1 cellular context compared by ENCODE assay signal in the genomic region with DNA sequence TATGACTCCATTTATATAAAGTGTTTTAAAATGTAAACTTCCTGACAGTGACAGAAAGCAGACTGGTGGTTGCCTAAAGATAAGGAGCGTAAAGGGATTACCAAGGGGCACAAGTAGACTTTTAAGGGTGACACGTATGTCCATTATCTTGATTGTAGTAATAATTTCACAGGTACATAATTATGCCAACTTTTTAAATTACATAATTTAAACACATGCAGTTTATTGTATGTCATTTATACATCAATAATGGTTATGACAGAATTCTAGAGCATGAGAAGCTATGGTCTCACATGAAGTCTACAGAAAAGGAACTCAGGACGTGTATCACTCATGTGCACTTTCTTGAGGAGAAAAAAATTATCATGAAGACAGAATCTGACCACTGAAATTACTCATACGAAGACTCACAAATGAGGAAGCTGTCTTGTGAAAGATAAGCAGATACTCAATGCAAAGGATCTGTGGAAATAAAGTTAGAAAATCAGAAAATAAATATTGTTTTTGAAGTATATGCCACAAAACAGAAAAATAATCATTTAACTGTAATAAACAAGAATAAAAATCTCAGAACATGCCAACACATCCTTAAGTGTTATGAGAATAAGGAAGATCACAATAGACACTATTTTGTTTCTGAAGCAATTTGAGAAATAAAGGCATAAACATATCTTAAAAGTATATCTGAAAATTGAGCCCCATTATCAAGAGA.
TF ChIP-seq lines count a peak whose summit lies in the region.

No MANE protein-coding gene starts in this region.

TF ChIP-seq in K562, 482 proteins besides CTCF, POLR2A, EP300 and RAD21 (continued from another document):
- TF ChIP-seq, protein P1, sequence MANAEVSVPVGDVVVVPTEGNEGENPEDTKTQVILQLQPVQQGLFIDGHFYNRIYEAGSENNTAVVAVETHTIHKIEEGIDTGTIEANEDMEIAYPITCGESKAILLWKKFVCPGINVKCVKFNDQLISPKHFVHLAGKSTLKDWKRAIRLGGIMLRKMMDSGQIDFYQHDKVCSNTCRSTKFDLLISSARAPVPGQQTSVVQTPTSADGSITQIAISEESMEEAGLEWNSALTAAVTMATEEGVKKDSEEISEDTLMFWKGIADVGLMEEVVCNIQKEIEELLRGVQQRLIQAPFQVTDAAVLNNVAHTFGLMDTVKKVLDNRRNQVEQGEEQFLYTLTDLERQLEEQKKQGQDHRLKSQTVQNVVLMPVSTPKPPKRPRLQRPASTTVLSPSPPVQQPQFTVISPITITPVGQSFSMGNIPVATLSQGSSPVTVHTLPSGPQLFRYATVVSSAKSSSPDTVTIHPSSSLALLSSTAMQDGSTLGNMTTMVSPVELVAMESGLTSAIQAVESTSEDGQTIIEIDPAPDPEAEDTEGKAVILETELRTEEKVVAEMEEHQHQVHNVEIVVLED (CRISPR knock-in tag; IDR thresholded peaks at IDR 0.05): no peak; the same call in 1 of the 2 replicates
- peak; percentile 65 for TF ChIP-seq ATF7 (IDR thresholded peaks at IDR 0.05)
